ENCODE assay signal across 9 cellular contexts in the genomic region with DNA sequence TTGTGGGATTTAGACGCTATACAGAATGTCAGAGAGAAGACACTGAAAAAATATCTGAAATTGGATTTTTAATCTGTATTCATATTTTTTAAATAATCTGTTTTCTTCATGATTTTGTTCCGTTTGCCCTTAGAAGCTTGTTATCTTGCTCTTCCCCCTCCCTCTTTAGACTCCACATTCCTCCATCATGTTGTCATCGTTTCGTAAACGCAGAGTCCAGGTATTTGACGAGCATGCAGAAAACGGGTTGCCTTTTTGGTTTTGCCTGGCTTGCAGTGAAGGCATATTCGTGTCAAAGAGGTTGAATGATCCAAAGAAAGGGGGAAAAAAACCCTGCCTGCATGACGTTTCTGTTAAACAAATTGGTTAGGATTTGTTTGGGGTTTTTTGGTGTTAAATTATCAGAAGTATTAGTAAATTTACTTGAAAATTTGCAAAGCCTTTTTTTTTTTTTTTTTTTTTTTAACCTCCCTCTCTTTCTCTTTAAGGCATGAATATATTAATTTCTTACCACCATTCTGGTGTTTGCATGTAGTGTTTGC. TPM values are rescaled to one million over a fixed set of nuclear protein-coding genes. Genes with fewer than 3 reads are reported as not detected.
DNase-seq lines count a peak whose midpoint lies in the region; ATAC-seq lines count a peak whose summit lies in the region.
"Had no signal": no experiment of that assay in that cellular context is flagged by ENCODE, and none has a peak within 500 bp of the region (broad histone marks: within the 10 kb centered on the region; RNA-seq: fewer than 3 reads in every experiment).

No MANE protein-coding gene starts in this region.

- no peaks in the 10 kb centered on the region for H3K27me3 ChIP-seq in CD4-positive, alpha-beta memory T cell (ENCODE audit: insufficient read depth, low read length)
- H3K27me3 ChIP-seq in duodenal mucosa (ENCODE audit: control insufficient read depth in 1 of 2, insufficient read depth in 2 of 2, low read length in 2 of 2) (no peaks in the 10 kb centered on the region), muscle layer of duodenum (ENCODE audit: low read depth, low read length) (no peaks in the 10 kb centered on the region)

- POLR2A ChIA-PET in CD4-positive, alpha-beta memory T cell (lab: Charles Lee; ENCODE audit: partially characterized antibody), result interaction anchor here (0.9 to 5.2 kb wide), 7 partner anchors 10 to 214 kb away, joined by 3 to 59 read pairs (median 8); partner anchors contain the start of gene GLE1

- ATAC-seq in GM19328 (IDR thresholded peaks at IDR 0.05; ENCODE audit: unreplicated experiment), result no peak

- H3K27me3 Mint-ChIP-seq in CD4-positive, alpha-beta memory T cell, result no peaks in the 10 kb centered on the region

- peaks cover 0 to 2% (median 0%) of the 10 kb centered on the region in 8 donors for H3K9me3 Mint-ChIP-seq in CD4-positive, alpha-beta memory T cell
- H3K9me3 Mint-ChIP-seq: neural crest cell had no signal

- intact Hi-C loops in CD4-positive, alpha-beta memory T cell (cut with micrococcal nuclease), result loop anchor here (5.0 kb wide), 1 partner anchor 327 kb away; the partner anchor contains the start of genes KYAT1 and LRRC8A

- H3K9me3 ChIP-seq in CD4-positive, alpha-beta memory T cell (ENCODE audit: control insufficient read depth in 1 of 2, low read length in 2 of 2), result no peaks in the 10 kb centered on the region
- H3K9me3 ChIP-seq in duodenal mucosa (ENCODE audit: control insufficient read depth in 1 of 2, low read length in 2 of 2), result no peaks in the 10 kb centered on the region
- no peaks in the 10 kb centered on the region for H3K9me3 ChIP-seq in muscle layer of duodenum (ENCODE audit: control insufficient read depth in 1 of 2, low read length in 2 of 2)

- peaks cover 82% of the 10 kb centered on the region for H3K4me1 ChIP-seq in CD4-positive, alpha-beta memory T cell (ENCODE audit: insufficient read depth, low read length)
- peaks cover 48 to 49% of the 10 kb centered on the region in 2 donors for H3K4me1 ChIP-seq in duodenal mucosa (ENCODE audit: control insufficient read depth in 1 of 2, insufficient read depth in 2 of 2, low read length in 2 of 2)
- peaks cover 30 to 79% of the 10 kb centered on the region in 2 donors for H3K4me1 ChIP-seq in muscle layer of duodenum (ENCODE audit: control insufficient read depth in 1 of 2, insufficient read depth in 2 of 2, low read length in 2 of 2)

- DNase-seq in CD4-positive, alpha-beta memory T cell, result no peak
- DNase-seq in M059J (ENCODE audit: low read depth) (peak; percentile 91), superior temporal gyrus (ENCODE audit: extremely low spot score) (no peak), NCI-H2107 treated with DMSO at 0.1 percent for 48 hours (lab: John Stamatoyannopoulos, UW; ENCODE audit: unreplicated experiment) (no peak), T-helper 2 cell (no peak)

- peak overlapping the region in 1 of 2 donors; percentile 12 for H3K9ac ChIP-seq in duodenal mucosa (ENCODE audit: low read depth in 1 of 2, low read length in 2 of 2)

- no peak overlapping the region for H3K4me3 Mint-ChIP-seq in CD4-positive, alpha-beta memory T cell
- H3K4me3 Mint-ChIP-seq: neural crest cell had no signal

- H3K27ac Mint-ChIP-seq in CD4-positive, alpha-beta memory T cell, result no peak overlapping the region

- H3K36me3 Mint-ChIP-seq in CD4-positive, alpha-beta memory T cell, result peaks cover 0 to 18% of the 10 kb centered on the region in 2 donors

- peaks cover 18 to 37% (median 35%) of the 10 kb centered on the region in 4 donors for H3K4me1 Mint-ChIP-seq in CD4-positive, alpha-beta memory T cell

- H3K4me3 ChIP-seq in CD4-positive, alpha-beta memory T cell (ENCODE audit: low read length in 2 of 2), result no peak overlapping the region
- H3K4me3 ChIP-seq in duodenal mucosa (ENCODE audit: low read depth in 1 of 2, low read length in 2 of 2) (peak overlapping the region; percentile 86), muscle layer of duodenum (ENCODE audit: low read depth in 1 of 2, low read length in 2 of 2) (peak overlapping the region in 1 of 2 donors; percentile 95)

- no peaks in the 10 kb centered on the region for H3K36me3 ChIP-seq in CD4-positive, alpha-beta memory T cell (ENCODE audit: insufficient read depth, low read length)
- H3K36me3 ChIP-seq in duodenal mucosa (ENCODE audit: control insufficient read depth in 1 of 2, insufficient read depth in 2 of 2, low read length in 2 of 2) (no peaks in the 10 kb centered on the region), muscle layer of duodenum (ENCODE audit: control insufficient read depth in 1 of 2, insufficient read depth in 2 of 2, low read length in 2 of 2) (peaks cover 0 to 6% of the 10 kb centered on the region in 2 donors)

- CTCF ChIA-PET in CD4-positive, alpha-beta memory T cell (lab: Charles Lee; ENCODE audit: partially characterized antibody), result interaction anchor here (0.9 kb wide), 1 partner anchor 8 kb away, joined by 3 read pairs; no protein-coding TSS in a partner anchor

- peak overlapping the region; percentile 82 for H3K27ac ChIP-seq in CD4-positive, alpha-beta memory T cell (ENCODE audit: low read depth, low read length)
- no peak overlapping the region for H3K27ac ChIP-seq in duodenal mucosa (ENCODE audit: low read depth, low read length)
- H3K27ac ChIP-seq in muscle layer of duodenum (ENCODE audit: low read length), result peak overlapping the region; percentile 40

RNA-seq across cellular contexts. Expression of gene SPTAN1, which starts 2.9 kb away (rescaled TPM):
- total RNA-seq in CD4-positive, alpha-beta memory T cell, result 100 to 1,000 TPM; 593 to 595 TPM
- 100 to 1,000 TPM in 1 of 2 donors, 10 to 100 TPM in 1; 14.0 to 194 TPM for polyA plus RNA-seq in CD4-positive, alpha-beta memory T cell
- total RNA-seq in M059J (2014; rRNA removed; shearing (Covaris generic)), result 116 and 198 TPM in 2 replicates

RNA-seq across cellular contexts. Expression of gene GLE1, which starts 50.7 kb away (rescaled TPM):
- 10 to 100 TPM; 31.1 to 32.2 TPM for total RNA-seq in CD4-positive, alpha-beta memory T cell
- 10 to 100 TPM; 22.4 to 31.4 TPM for polyA plus RNA-seq in CD4-positive, alpha-beta memory T cell
- 48.2 and 61.4 TPM in 2 replicates for total RNA-seq in M059J (2014; rRNA removed; shearing (Covaris generic))

Comparison
In these comparisons a context has a peak if more than half of its experiments do, and no peak if none do; other contexts are left out.
1. H3K4me3 ChIP-seq: peak in duodenal mucosa (2 of 2); none in CD4-positive, alpha-beta memory T cell (0 of 2).